1 cellular context compared by ENCODE assay signal in the genomic region with DNA sequence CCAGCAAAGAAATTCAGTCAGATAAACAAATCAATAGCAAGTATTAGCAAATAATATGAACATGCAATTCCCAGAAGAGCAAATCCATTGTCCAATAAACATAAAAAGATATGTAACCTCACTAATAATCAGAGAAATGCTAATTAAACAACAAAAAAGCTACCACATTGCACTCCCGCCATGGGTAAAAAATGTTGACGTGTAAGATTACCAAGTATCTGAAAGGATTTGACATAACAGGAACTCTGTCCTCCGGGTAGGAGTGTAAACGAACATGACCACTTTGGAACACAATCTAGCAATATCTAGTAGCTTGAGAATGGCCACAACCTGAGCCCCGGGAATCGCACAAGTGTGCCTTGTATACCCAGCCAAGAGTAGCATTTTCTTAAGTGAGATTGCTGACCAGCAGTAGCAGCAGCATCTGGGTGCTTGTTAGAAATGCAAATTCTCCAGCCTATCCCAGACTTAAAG.
TF ChIP-seq lines count a peak whose summit lies in the region.

No MANE protein-coding gene starts in this region.

TF ChIP-seq in GM23338, 12 proteins besides CTCF, POLR2A, EP300 and RAD21 (continued from another document):
- TF ChIP-seq POLR2AphosphoS5 (IDR thresholded peaks at IDR 0.05; ENCODE audit: low read depth) (no peak), JUNB (IDR thresholded peaks at IDR 0.05; ENCODE audit: unreplicated experiment) (no peak), NANOG (IDR thresholded peaks at IDR 0.05; ENCODE audit: borderline replicate concordance) (no peak), STAT1 (IDR thresholded peaks at IDR 0.05; ENCODE audit: unreplicated experiment) (no peak), EZH2phosphoT487 (IDR thresholded peaks at IDR 0.05; ENCODE audit: unreplicated experiment) (no peak), ZNF462 (CRISPR knock-in tag; IDR thresholded peaks at IDR 0.05) (no peak)
- TF ChIP-seq, protein P1, sequence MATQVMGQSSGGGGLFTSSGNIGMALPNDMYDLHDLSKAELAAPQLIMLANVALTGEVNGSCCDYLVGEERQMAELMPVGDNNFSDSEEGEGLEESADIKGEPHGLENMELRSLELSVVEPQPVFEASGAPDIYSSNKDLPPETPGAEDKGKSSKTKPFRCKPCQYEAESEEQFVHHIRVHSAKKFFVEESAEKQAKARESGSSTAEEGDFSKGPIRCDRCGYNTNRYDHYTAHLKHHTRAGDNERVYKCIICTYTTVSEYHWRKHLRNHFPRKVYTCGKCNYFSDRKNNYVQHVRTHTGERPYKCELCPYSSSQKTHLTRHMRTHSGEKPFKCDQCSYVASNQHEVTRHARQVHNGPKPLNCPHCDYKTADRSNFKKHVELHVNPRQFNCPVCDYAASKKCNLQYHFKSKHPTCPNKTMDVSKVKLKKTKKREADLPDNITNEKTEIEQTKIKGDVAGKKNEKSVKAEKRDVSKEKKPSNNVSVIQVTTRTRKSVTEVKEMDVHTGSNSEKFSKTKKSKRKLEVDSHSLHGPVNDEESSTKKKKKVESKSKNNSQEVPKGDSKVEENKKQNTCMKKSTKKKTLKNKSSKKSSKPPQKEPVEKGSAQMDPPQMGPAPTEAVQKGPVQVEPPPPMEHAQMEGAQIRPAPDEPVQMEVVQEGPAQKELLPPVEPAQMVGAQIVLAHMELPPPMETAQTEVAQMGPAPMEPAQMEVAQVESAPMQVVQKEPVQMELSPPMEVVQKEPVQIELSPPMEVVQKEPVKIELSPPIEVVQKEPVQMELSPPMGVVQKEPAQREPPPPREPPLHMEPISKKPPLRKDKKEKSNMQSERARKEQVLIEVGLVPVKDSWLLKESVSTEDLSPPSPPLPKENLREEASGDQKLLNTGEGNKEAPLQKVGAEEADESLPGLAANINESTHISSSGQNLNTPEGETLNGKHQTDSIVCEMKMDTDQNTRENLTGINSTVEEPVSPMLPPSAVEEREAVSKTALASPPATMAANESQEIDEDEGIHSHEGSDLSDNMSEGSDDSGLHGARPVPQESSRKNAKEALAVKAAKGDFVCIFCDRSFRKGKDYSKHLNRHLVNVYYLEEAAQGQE (IDR thresholded peaks at IDR 0.05; ENCODE audit: unreplicated experiment) = no peak
- TF ChIP-seq, protein P2, sequence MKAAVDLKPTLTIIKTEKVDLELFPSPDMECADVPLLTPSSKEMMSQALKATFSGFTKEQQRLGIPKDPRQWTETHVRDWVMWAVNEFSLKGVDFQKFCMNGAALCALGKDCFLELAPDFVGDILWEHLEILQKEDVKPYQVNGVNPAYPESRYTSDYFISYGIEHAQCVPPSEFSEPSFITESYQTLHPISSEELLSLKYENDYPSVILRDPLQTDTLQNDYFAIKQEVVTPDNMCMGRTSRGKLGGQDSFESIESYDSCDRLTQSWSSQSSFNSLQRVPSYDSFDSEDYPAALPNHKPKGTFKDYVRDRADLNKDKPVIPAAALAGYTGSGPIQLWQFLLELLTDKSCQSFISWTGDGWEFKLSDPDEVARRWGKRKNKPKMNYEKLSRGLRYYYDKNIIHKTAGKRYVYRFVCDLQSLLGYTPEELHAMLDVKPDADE (IDR thresholded peaks at IDR 0.05) = no peak
